ENCODE assay signal across 25 cellular contexts in genomic region chr4:2630556-2631273, GRCh38.
DNase-seq lines count a peak whose midpoint lies in the region; TF ChIP-seq lines count a peak whose summit lies in the region.
"Had no signal": no experiment of that assay in that cellular context is flagged by ENCODE, and none has a peak within 500 bp of the region (broad histone marks: within the 10 kb centered on the region; RNA-seq: fewer than 3 reads in every experiment).

No MANE protein-coding gene starts in this region.

- H3K27ac Mint-ChIP-seq in endodermal cell = no peak overlapping the region
- no peak overlapping the region for H3K27ac Mint-ChIP-seq in MCF 10A (ENCODE audit: low read depth, unreplicated experiment)
- H3K27ac Mint-ChIP-seq: activated CD4-positive, alpha-beta memory T cell treated with anti-CD3 and anti-CD28 coated beads, Interleukin-2, amount 10 ng/mL, durations not matched to agents 7 days and 5 days; mesothelial cell of epicardium; natural killer cell had no signal

- no peak overlapping the region for H2AFZ ChIP-seq in Loucy (ENCODE audit: low read length)

- H3K9me3 Mint-ChIP-seq in endodermal cell = no peaks in the 10 kb centered on the region
- H3K9me3 Mint-ChIP-seq in MCF 10A (ENCODE audit: unreplicated experiment) = no peaks in the 10 kb centered on the region
- H3K9me3 Mint-ChIP-seq: activated CD4-positive, alpha-beta memory T cell treated with anti-CD3 and anti-CD28 coated beads, Interleukin-2, amount 10 ng/mL, durations not matched to agents 7 days and 5 days; activated naive CD4-positive, alpha-beta T cell treated with anti-CD3 and anti-CD28 coated beads, Interleukin-2, amount 50 U/mL, for 72 hours; central memory CD8-positive, alpha-beta T cell; mesothelial cell of epicardium; natural killer cell had no signal

- POLR2A ChIA-PET in MCF 10A (lab: Yijun Ruan, JAX) = no interaction called here

- no TSS peak for BruUV-seq in MCF 10A (replicated peaks; lab: Mats Ljungman, UMichigan)

- H3K9ac ChIP-seq in Loucy (ENCODE audit: low read depth, low read length, poor library complexity, severe bottlenecking) = no peak overlapping the region
- H3K9ac ChIP-seq in endodermal cell (ENCODE audit: extremely low read depth, low read length, poor library complexity, severe bottlenecking) = no peak overlapping the region
- H3K9ac ChIP-seq: BLaER1 had no signal

- no peak overlapping the region for H3K4me3 Mint-ChIP-seq in endodermal cell
- H3K4me3 Mint-ChIP-seq in MCF 10A (ENCODE audit: unreplicated experiment) = no peak overlapping the region
- H3K4me3 Mint-ChIP-seq: activated CD4-positive, alpha-beta memory T cell treated with anti-CD3 and anti-CD28 coated beads, Interleukin-2, amount 10 ng/mL, durations not matched to agents 7 days and 5 days; central memory CD8-positive, alpha-beta T cell; mesothelial cell of epicardium; natural killer cell had no signal

- CTCF ChIA-PET in MCF 10A (lab: Yijun Ruan, JAX) = interaction anchor here (0.7 kb wide), 1 partner anchor 162 kb away, joined by 3 read pairs; the partner anchor contains the start of gene RNF4

- TF ChIP-seq CTCF in Loucy (conservative IDR thresholded peaks at IDR 0.05; ENCODE audit: low read length) (0 out of 2 replicates have a peak, but pooled peaks have one; percentile 11), endodermal cell (conservative IDR thresholded peaks at IDR 0.05) (peak; percentile 59), suprapubic skin (IDR thresholded peaks at IDR 0.05) (no peak), coronary artery (IDR thresholded peaks at IDR 0.05) (no peak), MCF 10A (IDR thresholded peaks at IDR 0.05; ENCODE audit: unreplicated experiment) (no peak)

- no peak for TF ChIP-seq EP300 in suprapubic skin (IDR thresholded peaks at IDR 0.05)

- DNase-seq in activated effector memory CD4-positive, alpha-beta T cell treated with anti-CD3 and anti-CD28 coated beads, Interleukin-2, amount 50 U/mL, for 16 hours = peak; percentile 50
- DNase-seq in activated effector memory CD4-positive, alpha-beta T cell treated with Interleukin-2 at 50 U/mL for 16 hours = no peak
- DNase-seq in endodermal cell (peak; percentile 60), suprapubic skin (ENCODE audit: low spot score in 2 of 2) (peak; percentile 35 to 53), coronary artery (ENCODE audit: low spot score) (no peak), MCF 10A (ENCODE audit: unreplicated experiment) (no peak), NCI-H146 (lab: John Stamatoyannopoulos, UW) (no peak)
- DNase-seq: activated CD4-positive, CD25-positive, alpha-beta regulatory T cell; foreskin fibroblast; IMR-90; MM.1S; natural killer cell; NCI-H1694; NCI-H526 treated with DMSO at 0.1 percent for 48 hours; stimulated activated CD4-positive, alpha-beta T cell treated with anti-CD3 and anti-CD28 coated beads, Interleukin-15, amount 100 ng/mL, for 24 hours; stimulated activated CD8-positive, alpha-beta memory T cell treated with anti-CD3 and anti-CD28 coated beads, Interleukin-4, amount 100 ng/mL, for 48 hours had no signal

- intact Hi-C loops in MCF 10A (cut with micrococcal nuclease) = no loop called here

- no peaks in the 10 kb centered on the region for H3K27me3 Mint-ChIP-seq in endodermal cell (ENCODE audit: insufficient read depth)
- H3K27me3 Mint-ChIP-seq in MCF 10A (ENCODE audit: insufficient read depth, unreplicated experiment) = no peaks in the 10 kb centered on the region
- H3K27me3 Mint-ChIP-seq: activated CD4-positive, alpha-beta memory T cell treated with anti-CD3 and anti-CD28 coated beads, Interleukin-2, amount 10 ng/mL, durations not matched to agents 7 days and 5 days; central memory CD8-positive, alpha-beta T cell had no signal

- no peaks in the 10 kb centered on the region for H3K9me2 ChIP-seq in Loucy (replicated peaks; ENCODE audit: low read depth, low read length)

- H3K36me3 Mint-ChIP-seq in endodermal cell (ENCODE audit: low read depth) (peaks cover 64% of the 10 kb centered on the region), MCF 10A (ENCODE audit: insufficient read depth, unreplicated experiment) (peaks cover 69% of the 10 kb centered on the region)
- H3K36me3 Mint-ChIP-seq: activated naive CD4-positive, alpha-beta T cell treated with anti-CD3 and anti-CD28 coated beads, Interleukin-2, amount 50 U/mL, for 72 hours; natural killer cell had no signal

- H3F3A ChIP-seq in Loucy (ENCODE audit: low read depth) = no peaks in the 10 kb centered on the region

- no peak for TF ChIP-seq POLR2A in suprapubic skin (IDR thresholded peaks at IDR 0.05)

- H3K27ac ChIP-seq in endodermal cell (ENCODE audit: low read depth, low read length) (no peak overlapping the region), suprapubic skin (no peak overlapping the region), coronary artery (no peak overlapping the region)
- H3K27ac ChIP-seq: BLaER1, epithelial cell of prostate, pancreas, right lobe of liver had no signal

- H3K27me3 ChIP-seq in Loucy (ENCODE audit: insufficient read depth, low read length, poor library complexity, severe bottlenecking) (no peaks in the 10 kb centered on the region), endodermal cell (ENCODE audit: control insufficient read depth, insufficient read depth, low read length, poor library complexity, severe bottlenecking) (no peaks in the 10 kb centered on the region), suprapubic skin (no peaks in the 10 kb centered on the region)
- H3K27me3 ChIP-seq: BLaER1, pancreas, right lobe of liver had no signal

- no peaks in the 10 kb centered on the region for H3K79me2 ChIP-seq in Loucy (ENCODE audit: insufficient read depth, low read length)

- no peak overlapping the region for H3K4me2 ChIP-seq in Loucy (ENCODE audit: low read depth, low read length, poor library complexity, severe bottlenecking)
- H3K4me2 ChIP-seq: BLaER1 had no signal

- H3K4me1 Mint-ChIP-seq in endodermal cell (no peaks in the 10 kb centered on the region), MCF 10A (ENCODE audit: insufficient read depth, unreplicated experiment) (no peaks in the 10 kb centered on the region)
- H3K4me1 Mint-ChIP-seq: activated CD4-positive, alpha-beta memory T cell treated with anti-CD3 and anti-CD28 coated beads, Interleukin-2, amount 10 ng/mL, durations not matched to agents 7 days and 5 days; central memory CD8-positive, alpha-beta T cell; mesothelial cell of epicardium; natural killer cell had no signal

- H4K20me1 ChIP-seq in Loucy (ENCODE audit: insufficient read depth, low read length, poor library complexity, severe bottlenecking) = no peaks in the 10 kb centered on the region

- WGBS in endodermal cell (ENCODE audit: insufficient coverage in 1 of 2, insufficient read length in 1 of 2), 2 experiments = 96 to 98% methylated on average over 14 to 24 of the region's 24 CpGs
- WGBS in suprapubic skin = 93% methylated on average over 24 of the region's 24 CpGs

- H3K4me3 ChIP-seq in Loucy (ENCODE audit: low read length, poor library complexity, severe bottlenecking) = no peak overlapping the region
- H3K4me3 ChIP-seq in endodermal cell (ENCODE audit: low read length) = no peak overlapping the region
- H3K4me3 ChIP-seq in suprapubic skin = no peak overlapping the region
- H3K4me3 ChIP-seq in coronary artery = no peak overlapping the region
- H3K4me3 ChIP-seq: BLaER1, pancreas, right lobe of liver had no signal

- no peaks in the 10 kb centered on the region for H3K4me1 ChIP-seq in Loucy (ENCODE audit: insufficient read depth, low read length, poor library complexity, severe bottlenecking)
- no peaks in the 10 kb centered on the region for H3K4me1 ChIP-seq in endodermal cell (ENCODE audit: control insufficient read depth, insufficient read depth, low read length)
- H3K4me1 ChIP-seq in suprapubic skin = no peaks in the 10 kb centered on the region
- H3K4me1 ChIP-seq: BLaER1, pancreas, right lobe of liver had no signal

- H3K36me3 ChIP-seq in Loucy (ENCODE audit: insufficient read depth, low read length) = peaks cover 83% of the 10 kb centered on the region
- peaks cover 84% of the 10 kb centered on the region for H3K36me3 ChIP-seq in endodermal cell (ENCODE audit: control insufficient read depth, insufficient read depth, low read length)
- peaks cover 78% of the 10 kb centered on the region for H3K36me3 ChIP-seq in suprapubic skin

- H3K9me3 ChIP-seq in Loucy (ENCODE audit: insufficient read depth, low read depth, low read length) = no peaks in the 10 kb centered on the region
- no peaks in the 10 kb centered on the region for H3K9me3 ChIP-seq in endodermal cell (ENCODE audit: control insufficient read depth, low read length)
- H3K9me3 ChIP-seq in suprapubic skin = no peaks in the 10 kb centered on the region
- H3K9me3 ChIP-seq: BLaER1, pancreas, right lobe of liver had no signal

Comparison
In these comparisons a context has a peak if more than half of its experiments do, and no peak if none do; other contexts are left out.
1. DNase-seq: peak in activated effector memory CD4-positive, alpha-beta T cell treated with anti-CD3 and anti-CD28 coated beads, Interleukin-2, amount 50 U/mL, for 16 hours (single experiment), endodermal cell (single experiment) and suprapubic skin (2 of 2); none in activated effector memory CD4-positive, alpha-beta T cell treated with Interleukin-2 at 50 U/mL for 16 hours (single experiment), coronary artery (single experiment), MCF 10A (single experiment) and NCI-H146 (single experiment).
2. CTCF ChIP-seq: peak in Loucy (single experiment) and endodermal cell (single experiment); none in suprapubic skin (0 of 2), coronary artery (single experiment) and MCF 10A (single experiment).